ENCODE assay signal across 2 cellular contexts in genomic region chr11:2708757-2709281, GRCh38.
TF ChIP-seq lines count a peak whose summit lies in the region.

No MANE protein-coding gene starts in this region.

TF ChIP-seq in SK-N-SH, 30 proteins besides CTCF, POLR2A, EP300 and RAD21:
- TF ChIP-seq MXI1 (IDR thresholded peaks at IDR 0.05; ENCODE audit: low read depth, low read length) = 0 out of 2 replicates have a peak, but pooled peaks have one; percentile 9
- TF ChIP-seq USF2 (IDR thresholded peaks at IDR 0.05; ENCODE audit: borderline replicate concordance, low read depth, low read length) = no peak
TF ChIP-seq in SK-N-SH: peak in this region for 1.

TF ChIP-seq in SK-N-SH treated with all-trans-retinoic acid at 6 μM for 48 hours, 23 proteins besides CTCF, POLR2A, EP300 and RAD21:
- TF ChIP-seq ISL1 (CRISPR knock-in tag; IDR thresholded peaks at IDR 0.05) = no peak
- no peak for TF ChIP-seq PPARA (CRISPR knock-in tag; IDR thresholded peaks at IDR 0.05; ENCODE audit: borderline replicate concordance)
- TF ChIP-seq, protein P1, sequence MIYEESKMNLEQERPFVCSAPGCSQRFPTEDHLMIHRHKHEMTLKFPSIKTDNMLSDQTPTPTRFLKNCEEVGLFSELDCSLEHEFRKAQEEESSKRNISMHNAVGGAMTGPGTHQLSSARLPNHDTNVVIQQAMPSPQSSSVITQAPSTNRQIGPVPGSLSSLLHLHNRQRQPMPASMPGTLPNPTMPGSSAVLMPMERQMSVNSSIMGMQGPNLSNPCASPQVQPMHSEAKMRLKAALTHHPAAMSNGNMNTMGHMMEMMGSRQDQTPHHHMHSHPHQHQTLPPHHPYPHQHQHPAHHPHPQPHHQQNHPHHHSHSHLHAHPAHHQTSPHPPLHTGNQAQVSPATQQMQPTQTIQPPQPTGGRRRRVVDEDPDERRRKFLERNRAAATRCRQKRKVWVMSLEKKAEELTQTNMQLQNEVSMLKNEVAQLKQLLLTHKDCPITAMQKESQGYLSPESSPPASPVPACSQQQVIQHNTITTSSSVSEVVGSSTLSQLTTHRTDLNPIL (CRISPR knock-in tag; IDR thresholded peaks at IDR 0.05; ENCODE audit: low read depth) = no peak
- no peak for TF ChIP-seq ZNF8 (CRISPR knock-in tag; IDR thresholded peaks at IDR 0.05)
- TF ChIP-seq OSR1 (CRISPR knock-in tag; IDR thresholded peaks at IDR 0.05) = no peak
- no peak for TF ChIP-seq ZC3H10 (CRISPR knock-in tag; IDR thresholded peaks at IDR 0.05)
- TF ChIP-seq, protein P2, sequence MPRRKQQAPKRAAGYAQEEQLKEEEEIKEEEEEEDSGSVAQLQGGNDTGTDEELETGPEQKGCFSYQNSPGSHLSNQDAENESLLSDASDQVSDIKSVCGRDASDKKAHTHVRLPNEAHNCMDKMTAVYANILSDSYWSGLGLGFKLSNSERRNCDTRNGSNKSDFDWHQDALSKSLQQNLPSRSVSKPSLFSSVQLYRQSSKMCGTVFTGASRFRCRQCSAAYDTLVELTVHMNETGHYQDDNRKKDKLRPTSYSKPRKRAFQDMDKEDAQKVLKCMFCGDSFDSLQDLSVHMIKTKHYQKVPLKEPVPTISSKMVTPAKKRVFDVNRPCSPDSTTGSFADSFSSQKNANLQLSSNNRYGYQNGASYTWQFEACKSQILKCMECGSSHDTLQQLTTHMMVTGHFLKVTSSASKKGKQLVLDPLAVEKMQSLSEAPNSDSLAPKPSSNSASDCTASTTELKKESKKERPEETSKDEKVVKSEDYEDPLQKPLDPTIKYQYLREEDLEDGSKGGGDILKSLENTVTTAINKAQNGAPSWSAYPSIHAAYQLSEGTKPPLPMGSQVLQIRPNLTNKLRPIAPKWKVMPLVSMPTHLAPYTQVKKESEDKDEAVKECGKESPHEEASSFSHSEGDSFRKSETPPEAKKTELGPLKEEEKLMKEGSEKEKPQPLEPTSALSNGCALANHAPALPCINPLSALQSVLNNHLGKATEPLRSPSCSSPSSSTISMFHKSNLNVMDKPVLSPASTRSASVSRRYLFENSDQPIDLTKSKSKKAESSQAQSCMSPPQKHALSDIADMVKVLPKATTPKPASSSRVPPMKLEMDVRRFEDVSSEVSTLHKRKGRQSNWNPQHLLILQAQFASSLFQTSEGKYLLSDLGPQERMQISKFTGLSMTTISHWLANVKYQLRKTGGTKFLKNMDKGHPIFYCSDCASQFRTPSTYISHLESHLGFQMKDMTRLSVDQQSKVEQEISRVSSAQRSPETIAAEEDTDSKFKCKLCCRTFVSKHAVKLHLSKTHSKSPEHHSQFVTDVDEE (CRISPR knock-in tag; IDR thresholded peaks at IDR 0.05) = no peak
- TF ChIP-seq CSDC2 (CRISPR knock-in tag; IDR thresholded peaks at IDR 0.05) = no peak
